Comparison of ENCODE assay signal across 8 cellular contexts in genomic region chr7:141701489-141702046, GRCh38.
A peak's percentile ranks its signal among the peaks of the same experiment; 100 is the strongest.
DNase-seq lines count a peak whose midpoint lies in the region; ATAC-seq lines count a peak whose summit lies in the region.

No MANE protein-coding gene starts in this region.

- H3K36me3 ChIP-seq in endocrine pancreas (ENCODE audit: control insufficient read depth, insufficient read depth, low read length) (no peaks in the 10 kb centered on the region), mucosa of rectum (ENCODE audit: control insufficient read depth in 2 of 2, insufficient read depth in 2 of 2, low read length in 2 of 2) (no peaks in the 10 kb centered on the region)

- H3K4me3 ChIP-seq in endocrine pancreas (ENCODE audit: control insufficient read depth, insufficient read depth, low read length) (no peak overlapping the region), mucosa of rectum (ENCODE audit: low read length in 2 of 2) (peak overlapping the region; percentile 67 to 75)

- peak overlapping the region; percentile 35 to 64 for H3K27ac ChIP-seq in mucosa of rectum (ENCODE audit: low read depth in 2 of 2, low read length in 2 of 2)

- H3K9ac ChIP-seq in endocrine pancreas (ENCODE audit: control insufficient read depth, insufficient read depth, low read length) (peak overlapping the region; percentile 60), mucosa of rectum (ENCODE audit: low read depth in 1 of 2, low read length in 2 of 2) (peak overlapping the region; percentile 36 to 62)

- peak; percentile 79 for ATAC-seq in HG02571 (IDR thresholded peaks at IDR 0.05; ENCODE audit: unreplicated experiment)

- H3K4me1 ChIP-seq in endocrine pancreas (ENCODE audit: control insufficient read depth, insufficient read depth, low read length) (peaks cover 30% of the 10 kb centered on the region), mucosa of rectum (ENCODE audit: control insufficient read depth in 2 of 2, insufficient read depth in 2 of 2, low read length in 2 of 2) (peaks cover 27 to 29% of the 10 kb centered on the region in 2 donors)

- no peaks in the 10 kb centered on the region for H3K27me3 ChIP-seq in endocrine pancreas (ENCODE audit: control insufficient read depth, insufficient read depth, low read length)
- H3K27me3 ChIP-seq in mucosa of rectum (ENCODE audit: control insufficient read depth in 2 of 2, insufficient read depth in 2 of 2, low read length in 2 of 2): no peaks in the 10 kb centered on the region

- peak; percentile 39 for DNase-seq in NCI-H1436 (lab: John Stamatoyannopoulos, UW)
- DNase-seq in NCI-H1436 treated with DMSO at 0.1 percent for 48 hours (lab: John Stamatoyannopoulos, UW): no peak
- DNase-seq in NCI-H1417 treated with DMSO at 0.1 percent for 48 hours (lab: John Stamatoyannopoulos, UW): peak; percentile 36
- DNase-seq in activated CD8-positive, alpha-beta memory T cell treated with anti-CD3 and anti-CD28 coated beads for 1 hour (ENCODE audit: extremely low read depth in 1 of 2, low read depth in 1 of 2): peak; percentile 46 to 52
- peak; percentile 37 for DNase-seq in stimulated activated CD8-positive, alpha-beta memory T cell treated with anti-CD3 and anti-CD28 coated beads, Interleukin-7, amount 100 ng/mL, for 24 hours (ENCODE audit: low read depth)

- H3K9me3 ChIP-seq in endocrine pancreas (ENCODE audit: control insufficient read depth, low read length): no peaks in the 10 kb centered on the region
- H3K9me3 ChIP-seq in mucosa of rectum (ENCODE audit: control insufficient read depth in 2 of 2, low read length in 2 of 2): no peaks in the 10 kb centered on the region
